Comparison of ENCODE assay signal across 1 cellular context in genomic region chr5:176625966-176626875, GRCh38.
A peak's percentile ranks its signal among the peaks of the same experiment; 100 is the strongest.
TF ChIP-seq lines count a peak whose summit lies in the region.

No MANE protein-coding gene starts in this region.

TF ChIP-seq in K562, 482 proteins besides CTCF, POLR2A, EP300 and RAD21:
- TF ChIP-seq EGR1 (conservative IDR thresholded peaks at IDR 0.05): peak; percentile 37; the same call in 1 of the 2 replicates
- no peak for TF ChIP-seq SRSF7 (optimal IDR thresholded peaks at IDR 0.05; ENCODE audit: low read depth, low read length)
